In genomic region chr3:23495507-23495906, GRCh38 we compare ENCODE assay signal across 16 cellular contexts.
DNase-seq lines count a peak whose midpoint lies in the region; FAIRE-seq and TF ChIP-seq lines count a peak whose summit lies in the region.
"Had no signal": no experiment of that assay in that cellular context is flagged by ENCODE, and none has a peak within 500 bp of the region (broad histone marks: within the 10 kb centered on the region; RNA-seq: fewer than 3 reads in every experiment).

No MANE protein-coding gene starts in this region.

- BruUV-seq in endothelial cell of umbilical vein (replicated peaks; lab: Mats Ljungman, UMichigan) = no TSS peak

- H2AFZ ChIP-seq in endothelial cell of umbilical vein (ENCODE audit: low read depth, low read length) = no peak overlapping the region

- DNase-seq in Daoy (ENCODE audit: low read depth) = peak; percentile 25
- DNase-seq in NCI-H146 treated with DMSO at 0.1 percent for 48 hours (lab: John Stamatoyannopoulos, UW; ENCODE audit: unreplicated experiment) = peak; percentile 23
- DNase-seq in endothelial cell of umbilical vein (ENCODE audit: low read depth, low spot score) = peak; percentile 75
- no peak for DNase-seq in mesothelial cell of epicardium (ENCODE audit: low spot score in 2 of 2, unreplicated experiment in 2 of 2)
- DNase-seq in GM12891 (ENCODE audit: insufficient read length, low spot score) = no peak
- no peak for DNase-seq in mesenteric fat pad (ENCODE audit: low spot score)
- DNase-seq in medulla oblongata (ENCODE audit: extremely low spot score) = no peak
- DNase-seq in NCI-H2171 treated with DMSO at 0.1 percent for 48 hours (lab: John Stamatoyannopoulos, UW) = no peak
- DNase-seq: activated CD8-positive, alpha-beta memory T cell treated with anti-CD3 and anti-CD28 coated beads, Interleukin-2, amount 50 U/mL, for 48 hours; H7; mesendoderm; pancreas; stimulated activated CD4-positive, alpha-beta T cell treated with anti-CD3 and anti-CD28 coated beads, Interleukin-2, amount 100 ng/mL, for 48 hours; stimulated activated naive CD4-positive, alpha-beta T cell; WERI-Rb-1 had no signal

- H3K4me1 Mint-ChIP-seq in mesothelial cell of epicardium = peaks cover 18% of the 10 kb centered on the region

- no peak overlapping the region for H3K4me3 Mint-ChIP-seq in mesothelial cell of epicardium

- H3K9me3 ChIP-seq in endothelial cell of umbilical vein (replicated peaks; ENCODE audit: control insufficient read depth, insufficient read depth, low read length) = no peaks in the 10 kb centered on the region
- H3K9me3 ChIP-seq: BLaER1, pancreas had no signal

- H3K36me3 Mint-ChIP-seq in mesothelial cell of epicardium = no peaks in the 10 kb centered on the region

- H3K4me3 ChIP-seq in endothelial cell of umbilical vein (replicated peaks in 1 of 3; ENCODE audit: insufficient read depth in 1 of 3, low read depth in 1 of 3, low read length in 3 of 3) = no peak overlapping the region
- H3K4me3 ChIP-seq: BLaER1, pancreas had no signal

- peaks cover 8% of the 10 kb centered on the region for H3K27me3 Mint-ChIP-seq in mesothelial cell of epicardium (ENCODE audit: low read depth)

- H3K9me1 ChIP-seq in endothelial cell of umbilical vein (replicated peaks; ENCODE audit: control insufficient read depth, extremely low read depth, insufficient read depth, low read length) = no peaks in the 10 kb centered on the region

- no peak for TF ChIP-seq POLR2A in endothelial cell of umbilical vein (IDR thresholded peaks at IDR 0.05; ENCODE audit: low read depth, low read length)
- no peak for TF ChIP-seq POLR2A in GM12891 (IDR thresholded peaks at IDR 0.05; ENCODE audit: low read depth, low read length)

- no peaks in the 10 kb centered on the region for H3K36me3 ChIP-seq in endothelial cell of umbilical vein (ENCODE audit: control insufficient read depth in 2 of 2, extremely low read depth in 1 of 2, insufficient read depth in 2 of 2, low read length in 2 of 2)
- H3K36me3 ChIP-seq: BLaER1, pancreas, WERI-Rb-1 had no signal

- no peaks in the 10 kb centered on the region for H3K9me3 Mint-ChIP-seq in mesothelial cell of epicardium

- H3K27ac ChIP-seq in endothelial cell of umbilical vein (ENCODE audit: insufficient read depth, low read depth, low read length) = no peak overlapping the region
- H3K27ac ChIP-seq: BLaER1, pancreas, WERI-Rb-1 had no signal

- FAIRE-seq in endothelial cell of umbilical vein (lab: Jason Lieb, UNC) (no peak), GM12891 (lab: Jason Lieb, UNC) (no peak)
- FAIRE-seq: pancreas had no signal

- H3K9ac ChIP-seq in endothelial cell of umbilical vein (replicated peaks; ENCODE audit: extremely low read depth, insufficient read depth, low read length) = no peak overlapping the region
- H3K9ac ChIP-seq: BLaER1 had no signal

- TF ChIP-seq CTCF in endothelial cell of umbilical vein (IDR thresholded peaks at IDR 0.05; ENCODE audit: extremely low read depth in 1 of 2, insufficient read depth in 1 of 2, low read depth in 1 of 2, low read length in 2 of 2) = no peak
- no peak for TF ChIP-seq CTCF in mesothelial cell of epicardium (IDR thresholded peaks at IDR 0.05; ENCODE audit: unreplicated experiment)

- no peaks in the 10 kb centered on the region for H4K20me1 ChIP-seq in endothelial cell of umbilical vein (replicated peaks; ENCODE audit: control insufficient read depth, extremely low read depth, insufficient read depth, low read length)
- H4K20me1 ChIP-seq: BLaER1 had no signal

- CTCF ChIA-PET in endothelial cell of umbilical vein (lab: Charles Lee) = interaction anchor here (0.8 to 1.0 kb wide), 3 partner anchors 9 to 265 kb away, joined by 3 to 5 read pairs (median 3); no protein-coding TSS in a partner anchor

- dilution Hi-C loops in endothelial cell of umbilical vein (cut with MboI; ENCODE audit: extremely low pct_ligation_motif_present, low sequenced_read_pairs) = no loop called here

- H3K27ac Mint-ChIP-seq in mesothelial cell of epicardium = peak overlapping the region; percentile 3

- intact Hi-C loops in endothelial cell of umbilical vein (cut with micrococcal nuclease) = loop anchor here (2.0 kb wide), 1 partner anchor 17 kb away; no protein-coding TSS in a partner anchor

- peaks cover 2% of the 10 kb centered on the region for H3K79me2 ChIP-seq in endothelial cell of umbilical vein (ENCODE audit: control insufficient read depth, insufficient read depth, low read length)

- peaks cover 11% of the 10 kb centered on the region for H3K4me1 ChIP-seq in endothelial cell of umbilical vein (ENCODE audit: control insufficient read depth, extremely low read depth, insufficient read depth, low read length)
- H3K4me1 ChIP-seq: BLaER1 had no signal

- no peaks in the 10 kb centered on the region for H3K27me3 ChIP-seq in endothelial cell of umbilical vein (ENCODE audit: control insufficient read depth in 2 of 2, insufficient read depth in 2 of 2, low read length in 2 of 2)
- H3K27me3 ChIP-seq: BLaER1, pancreas had no signal

- POLR2A ChIA-PET in endothelial cell of umbilical vein (lab: Charles Lee) = no interaction called here

- no peak overlapping the region for H3K4me2 ChIP-seq in endothelial cell of umbilical vein (ENCODE audit: insufficient read depth, low read length)
- H3K4me2 ChIP-seq: BLaER1 had no signal

TF ChIP-seq in endothelial cell of umbilical vein, 7 proteins besides CTCF, POLR2A, EP300 and RAD21:
- TF ChIP-seq GATA2 (IDR thresholded peaks at IDR 0.05; ENCODE audit: insufficient read depth, insufficient read length, low read depth, low read length) (peak; percentile 34), MYC (IDR thresholded peaks at IDR 0.05; ENCODE audit: low read depth, low read length) (no peak)

TF ChIP-seq in GM12891, 5 proteins besides CTCF, POLR2A, EP300 and RAD21:
- no peak for TF ChIP-seq TAF1 (IDR thresholded peaks at IDR 0.05; ENCODE audit: low read depth, low read length)
- TF ChIP-seq POLR2AphosphoS5 (IDR thresholded peaks at IDR 0.05; ENCODE audit: low read depth, low read length) = no peak
- no peak for TF ChIP-seq SPI1 (IDR thresholded peaks at IDR 0.05; ENCODE audit: low read depth, low read length)
- no peak for TF ChIP-seq PAX5 (IDR thresholded peaks at IDR 0.05; ENCODE audit: insufficient read depth, low read length, severe bottlenecking)
- TF ChIP-seq POU2F2 (IDR thresholded peaks at IDR 0.05; ENCODE audit: low read depth, low read length) = no peak

Comparison
In these comparisons a context has a peak if more than half of its experiments do, and no peak if none do; other contexts are left out.
1. DNase-seq: peak in Daoy (single experiment), NCI-H146 treated with DMSO at 0.1 percent for 48 hours (single experiment) and endothelial cell of umbilical vein (single experiment); none in mesothelial cell of epicardium (0 of 2), GM12891 (single experiment), mesenteric fat pad (single experiment), medulla oblongata (single experiment) and NCI-H2171 treated with DMSO at 0.1 percent for 48 hours (single experiment).